In the genomic region with DNA sequence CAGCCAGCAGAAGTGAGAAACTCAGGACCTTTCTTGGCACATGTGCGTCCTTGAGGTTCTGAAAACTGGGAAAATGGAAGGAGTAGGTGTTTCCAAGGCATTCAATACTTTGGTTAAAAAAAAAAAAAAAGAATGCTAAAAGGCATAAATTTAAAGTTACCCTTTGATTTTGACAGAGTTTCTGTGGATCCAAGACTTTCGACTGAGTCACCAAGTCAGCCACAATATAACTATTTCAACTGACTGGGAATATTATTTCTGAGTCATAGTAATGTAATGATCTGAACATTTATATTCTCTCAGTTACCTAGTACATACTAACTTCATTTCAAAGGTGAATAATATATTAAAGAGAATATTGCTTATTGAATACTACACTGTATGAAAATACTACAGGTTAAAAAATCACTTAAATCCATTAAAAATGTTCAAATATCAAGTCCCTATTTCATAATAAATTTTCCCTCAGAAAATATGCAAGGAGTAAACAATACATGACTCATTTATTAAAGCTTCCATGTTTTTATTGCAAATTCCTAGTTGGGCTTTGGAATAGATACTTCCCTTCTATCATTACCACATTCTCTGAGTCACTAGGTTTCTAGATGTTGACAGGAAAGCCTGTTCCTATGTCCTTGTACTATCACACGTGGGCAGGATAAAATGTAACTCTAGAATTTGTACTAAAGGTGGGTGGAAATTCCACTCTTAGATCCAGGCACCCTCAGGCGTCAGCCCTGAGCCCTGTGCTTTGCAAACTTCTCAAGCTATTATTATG, we compare ENCODE assay signal across 12 cellular contexts. TPM values are rescaled to one million over a fixed set of nuclear protein-coding genes. Genes with fewer than 3 reads are reported as not detected.
A peak's percentile ranks its signal among the peaks of the same experiment; 100 is the strongest.
DNase-seq lines count a peak whose midpoint lies in the region; ATAC-seq and TF ChIP-seq lines count a peak whose summit lies in the region.
"Had no signal": no experiment of that assay in that cellular context is flagged by ENCODE, and none has a peak within 500 bp of the region (broad histone marks: within the 10 kb centered on the region; RNA-seq: fewer than 3 reads in every experiment).

No MANE protein-coding gene starts in this region.

- H3K9me3 Mint-ChIP-seq in CD14-positive monocyte = peaks cover 0 to 3% (median 0%) of the 10 kb centered on the region in 7 donors
- H3K9me3 Mint-ChIP-seq: activated CD4-positive, alpha-beta T cell treated with anti-CD3 and anti-CD28 coated beads, Interleukin-2, amount 10 ng/mL, durations not matched to agents 7 days and 5 days; activated naive CD4-positive, alpha-beta T cell treated with anti-CD3 and anti-CD28 coated beads, Interleukin-2, amount 50 U/mL, for 24 hours had no signal

- H3K4me3 ChIP-seq in fibroblast of pulmonary artery (replicated peaks; ENCODE audit: low read depth, low read length) = no peak overlapping the region
- H3K4me3 ChIP-seq: skin epidermis had no signal

- DNase-seq in ELR (ENCODE audit: low read depth) = peak; percentile 98
- peak; percentile 84 for DNase-seq in fibroblast of pulmonary artery (ENCODE audit: low read depth)
- DNase-seq in putamen (ENCODE audit: low spot score) = peak; percentile 64
- DNase-seq in anterior cingulate cortex (lab: John Stamatoyannopoulos, UW) = no peak
- DNase-seq in CD14-positive monocyte (ENCODE audit: low spot score) = no peak
- DNase-seq in NCI-H2029 treated with DMSO at 0.1 percent for 48 hours (lab: John Stamatoyannopoulos, UW) = no peak
- DNase-seq: activated CD4-positive, alpha-beta T cell treated with anti-CD3 and anti-CD28 coated beads, Interleukin-2, amount 10 ng/mL, durations not matched to agents 7 days and 5 days; stimulated activated CD8-positive, alpha-beta memory T cell treated with anti-CD3 and anti-CD28 coated beads, Interleukin-4, amount 100 ng/mL, for 48 hours had no signal

- peaks cover 8 to 16% (median 14%) of the 10 kb centered on the region in 3 donors for H3K27me3 Mint-ChIP-seq in CD14-positive monocyte (ENCODE audit: low read depth in 3 of 3)

- no peaks in the 10 kb centered on the region for H3K36me3 Mint-ChIP-seq in CD14-positive monocyte
- H3K36me3 Mint-ChIP-seq: activated naive CD4-positive, alpha-beta T cell treated with anti-CD3 and anti-CD28 coated beads, Interleukin-2, amount 50 U/mL, for 24 hours had no signal

- ATAC-seq in SK-N-SH treated with all-trans-retinoic acid at 6 μM for 48 hours = peak; percentile 65
- ATAC-seq in HG02623 (IDR thresholded peaks at IDR 0.05; ENCODE audit: unreplicated experiment) = no peak

- TF ChIP-seq CTCF in fibroblast of pulmonary artery (IDR thresholded peaks at IDR 0.05; ENCODE audit: low read length, missing control alignments) (no peak), CD14-positive monocyte (IDR thresholded peaks at IDR 0.05) (no peak)

- no peak overlapping the region for H3K27ac Mint-ChIP-seq in CD14-positive monocyte
- H3K27ac Mint-ChIP-seq: activated CD4-positive, alpha-beta T cell treated with anti-CD3 and anti-CD28 coated beads, Interleukin-2, amount 10 ng/mL, durations not matched to agents 7 days and 5 days; activated naive CD4-positive, alpha-beta T cell treated with anti-CD3 and anti-CD28 coated beads, Interleukin-2, amount 50 U/mL, for 24 hours had no signal

- intact Hi-C loops in CD14-positive monocyte (cut with micrococcal nuclease) = no loop called here

- no peak overlapping the region for H3K4me3 Mint-ChIP-seq in CD14-positive monocyte
- H3K4me3 Mint-ChIP-seq: activated CD4-positive, alpha-beta T cell treated with anti-CD3 and anti-CD28 coated beads, Interleukin-2, amount 10 ng/mL, durations not matched to agents 7 days and 5 days; activated naive CD4-positive, alpha-beta T cell treated with anti-CD3 and anti-CD28 coated beads, Interleukin-2, amount 50 U/mL, for 24 hours had no signal

- no peaks in the 10 kb centered on the region for H3K4me1 Mint-ChIP-seq in CD14-positive monocyte
- H3K4me1 Mint-ChIP-seq: activated CD4-positive, alpha-beta T cell treated with anti-CD3 and anti-CD28 coated beads, Interleukin-2, amount 10 ng/mL, durations not matched to agents 7 days and 5 days had no signal

TF ChIP-seq in SK-N-SH treated with all-trans-retinoic acid at 6 μM for 48 hours, 23 proteins besides CTCF, POLR2A, EP300 and RAD21 (continues in another document):
- TF ChIP-seq, protein P1, sequence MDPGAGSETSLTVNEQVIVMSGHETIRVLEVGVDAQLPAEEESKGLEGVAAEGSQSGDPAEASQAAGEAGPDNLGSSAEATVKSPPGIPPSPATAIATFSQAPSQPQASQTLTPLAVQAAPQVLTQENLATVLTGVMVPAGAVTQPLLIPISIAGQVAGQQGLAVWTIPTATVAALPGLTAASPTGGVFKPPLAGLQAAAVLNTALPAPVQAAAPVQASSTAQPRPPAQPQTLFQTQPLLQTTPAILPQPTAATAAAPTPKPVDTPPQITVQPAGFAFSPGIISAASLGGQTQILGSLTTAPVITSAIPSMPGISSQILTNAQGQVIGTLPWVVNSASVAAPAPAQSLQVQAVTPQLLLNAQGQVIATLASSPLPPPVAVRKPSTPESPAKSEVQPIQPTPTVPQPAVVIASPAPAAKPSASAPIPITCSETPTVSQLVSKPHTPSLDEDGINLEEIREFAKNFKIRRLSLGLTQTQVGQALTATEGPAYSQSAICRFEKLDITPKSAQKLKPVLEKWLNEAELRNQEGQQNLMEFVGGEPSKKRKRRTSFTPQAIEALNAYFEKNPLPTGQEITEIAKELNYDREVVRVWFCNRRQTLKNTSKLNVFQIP (CRISPR knock-in tag; IDR thresholded peaks at IDR 0.05; ENCODE audit: borderline replicate concordance, low read depth) = no peak
- TF ChIP-seq PPARA (CRISPR knock-in tag; IDR thresholded peaks at IDR 0.05; ENCODE audit: borderline replicate concordance) (no peak), CSDC2 (CRISPR knock-in tag; IDR thresholded peaks at IDR 0.05) (no peak), GLIS3 (CRISPR knock-in tag; IDR thresholded peaks at IDR 0.05) (no peak), ZFP3 (CRISPR knock-in tag; IDR thresholded peaks at IDR 0.05) (no peak), ZNF8 (CRISPR knock-in tag; IDR thresholded peaks at IDR 0.05) (no peak), RARB (CRISPR knock-in tag; IDR thresholded peaks at IDR 0.05) (no peak), ZNF565 (CRISPR knock-in tag; conservative IDR thresholded peaks at IDR 0.05; ENCODE audit: low read depth) (no peak), SNAI2 (CRISPR knock-in tag; IDR thresholded peaks at IDR 0.05) (no peak)
- TF ChIP-seq, protein P2, sequence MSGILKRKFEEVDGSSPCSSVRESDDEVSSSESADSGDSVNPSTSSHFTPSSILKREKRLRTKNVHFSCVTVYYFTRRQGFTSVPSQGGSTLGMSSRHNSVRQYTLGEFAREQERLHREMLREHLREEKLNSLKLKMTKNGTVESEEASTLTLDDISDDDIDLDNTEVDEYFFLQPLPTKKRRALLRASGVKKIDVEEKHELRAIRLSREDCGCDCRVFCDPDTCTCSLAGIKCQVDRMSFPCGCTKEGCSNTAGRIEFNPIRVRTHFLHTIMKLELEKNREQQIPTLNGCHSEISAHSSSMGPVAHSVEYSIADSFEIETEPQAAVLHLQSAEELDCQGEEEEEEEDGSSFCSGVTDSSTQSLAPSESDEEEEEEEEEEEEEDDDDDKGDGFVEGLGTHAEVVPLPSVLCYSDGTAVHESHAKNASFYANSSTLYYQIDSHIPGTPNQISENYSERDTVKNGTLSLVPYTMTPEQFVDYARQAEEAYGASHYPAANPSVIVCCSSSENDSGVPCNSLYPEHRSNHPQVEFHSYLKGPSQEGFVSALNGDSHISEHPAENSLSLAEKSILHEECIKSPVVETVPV (CRISPR knock-in tag; IDR thresholded peaks at IDR 0.05) = no peak
- TF ChIP-seq, protein P3, sequence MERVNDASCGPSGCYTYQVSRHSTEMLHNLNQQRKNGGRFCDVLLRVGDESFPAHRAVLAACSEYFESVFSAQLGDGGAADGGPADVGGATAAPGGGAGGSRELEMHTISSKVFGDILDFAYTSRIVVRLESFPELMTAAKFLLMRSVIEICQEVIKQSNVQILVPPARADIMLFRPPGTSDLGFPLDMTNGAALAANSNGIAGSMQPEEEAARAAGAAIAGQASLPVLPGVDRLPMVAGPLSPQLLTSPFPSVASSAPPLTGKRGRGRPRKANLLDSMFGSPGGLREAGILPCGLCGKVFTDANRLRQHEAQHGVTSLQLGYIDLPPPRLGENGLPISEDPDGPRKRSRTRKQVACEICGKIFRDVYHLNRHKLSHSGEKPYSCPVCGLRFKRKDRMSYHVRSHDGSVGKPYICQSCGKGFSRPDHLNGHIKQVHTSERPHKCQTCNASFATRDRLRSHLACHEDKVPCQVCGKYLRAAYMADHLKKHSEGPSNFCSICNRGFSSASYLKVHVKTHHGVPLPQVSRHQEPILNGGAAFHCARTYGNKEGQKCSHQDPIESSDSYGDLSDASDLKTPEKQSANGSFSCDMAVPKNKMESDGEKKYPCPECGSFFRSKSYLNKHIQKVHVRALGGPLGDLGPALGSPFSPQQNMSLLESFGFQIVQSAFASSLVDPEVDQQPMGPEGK (CRISPR knock-in tag; IDR thresholded peaks at IDR 0.05; ENCODE audit: borderline replicate concordance) = no peak
- TF ChIP-seq, protein P4, sequence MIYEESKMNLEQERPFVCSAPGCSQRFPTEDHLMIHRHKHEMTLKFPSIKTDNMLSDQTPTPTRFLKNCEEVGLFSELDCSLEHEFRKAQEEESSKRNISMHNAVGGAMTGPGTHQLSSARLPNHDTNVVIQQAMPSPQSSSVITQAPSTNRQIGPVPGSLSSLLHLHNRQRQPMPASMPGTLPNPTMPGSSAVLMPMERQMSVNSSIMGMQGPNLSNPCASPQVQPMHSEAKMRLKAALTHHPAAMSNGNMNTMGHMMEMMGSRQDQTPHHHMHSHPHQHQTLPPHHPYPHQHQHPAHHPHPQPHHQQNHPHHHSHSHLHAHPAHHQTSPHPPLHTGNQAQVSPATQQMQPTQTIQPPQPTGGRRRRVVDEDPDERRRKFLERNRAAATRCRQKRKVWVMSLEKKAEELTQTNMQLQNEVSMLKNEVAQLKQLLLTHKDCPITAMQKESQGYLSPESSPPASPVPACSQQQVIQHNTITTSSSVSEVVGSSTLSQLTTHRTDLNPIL (CRISPR knock-in tag; IDR thresholded peaks at IDR 0.05; ENCODE audit: low read depth) = no peak

RNA-seq across cellular contexts. Expression of a gene that starts 2.3 kb away (rescaled TPM):
- polyA plus RNA-seq in CD14-positive monocyte = not detected

RNA-seq across cellular contexts. Expression of a gene that starts 33.9 kb away (rescaled TPM):
- polyA plus RNA-seq in CD14-positive monocyte = not detected

Comparison
In these comparisons a context has a peak if more than half of its experiments do, and no peak if none do; other contexts are left out.
1. DNase-seq: peak in ELR (single experiment), fibroblast of pulmonary artery (single experiment) and putamen (single experiment); none in anterior cingulate cortex (0 of 58), CD14-positive monocyte (single experiment) and NCI-H2029 treated with DMSO at 0.1 percent for 48 hours (single experiment).